Comparison of ENCODE assay signal across 8 cellular contexts in the genomic region with DNA sequence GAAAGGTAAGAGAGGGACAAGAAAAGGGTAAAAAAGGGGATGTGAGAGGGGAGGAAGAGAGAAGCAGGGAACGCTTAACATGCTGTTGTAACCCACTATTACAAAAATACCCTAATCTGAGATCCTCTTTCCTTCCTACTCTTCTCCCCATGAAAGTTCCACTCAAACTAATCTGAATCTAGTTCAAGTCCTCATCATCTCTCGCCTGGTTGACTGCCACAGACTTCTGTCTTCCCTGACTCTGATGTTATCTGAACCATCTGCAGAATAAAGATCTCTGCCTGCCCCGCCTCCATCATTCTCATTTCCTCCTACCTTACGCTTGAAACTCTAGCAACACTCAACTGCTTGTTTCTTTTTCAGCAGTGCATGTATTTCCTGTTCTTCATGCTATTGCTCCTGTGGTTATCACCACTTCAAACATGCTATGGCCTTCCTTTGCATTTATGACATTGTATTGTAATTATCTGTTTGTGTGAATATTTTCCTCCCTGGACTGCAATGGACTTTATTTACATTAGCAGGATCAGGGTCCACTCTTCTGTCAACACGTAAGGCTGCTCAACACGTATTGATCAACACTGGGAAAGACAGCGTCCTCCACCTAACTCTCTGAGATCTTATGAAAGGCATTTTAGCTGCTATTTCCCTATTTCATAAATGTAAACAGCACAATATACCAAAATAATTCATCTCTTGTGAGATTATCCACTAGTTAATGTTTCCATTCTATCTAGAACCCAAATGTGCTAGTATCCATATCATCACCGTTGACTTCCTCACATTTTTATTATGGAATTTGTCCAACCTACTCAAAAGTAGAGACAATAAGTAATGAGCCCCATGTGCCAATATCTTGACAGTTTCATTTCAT.
DNase-seq lines count a peak whose midpoint lies in the region; ATAC-seq and TF ChIP-seq lines count a peak whose summit lies in the region.

No MANE protein-coding gene starts in this region.

- H3K4me1 ChIP-seq in mesendoderm (ENCODE audit: control insufficient read depth, low read depth, low read length) (no peaks in the 10 kb centered on the region), testis (no peaks in the 10 kb centered on the region)

- H3K27me3 ChIP-seq in mesendoderm (ENCODE audit: insufficient read depth, low read length, poor library complexity) (no peaks in the 10 kb centered on the region), testis (no peaks in the 10 kb centered on the region)

- no peak overlapping the region for H3K56ac ChIP-seq in mesendoderm (ENCODE audit: low read length)

- no peaks in the 10 kb centered on the region for H3K79me2 ChIP-seq in mesendoderm (ENCODE audit: control insufficient read depth, insufficient read depth, low read length)

- no peaks in the 10 kb centered on the region for H3K9me3 ChIP-seq in testis

- intact Hi-C loops in testis (cut with DNase I; ENCODE audit: low total_unique reads), result no loop called here

- no peak for TF ChIP-seq CTCF in testis (IDR thresholded peaks at IDR 0.05)

- no peak overlapping the region for H2BK5ac ChIP-seq in mesendoderm (ENCODE audit: low read length)

- H3K79me1 ChIP-seq in mesendoderm (ENCODE audit: low read length), result no peaks in the 10 kb centered on the region

- no peak overlapping the region for H3K23ac ChIP-seq in mesendoderm (ENCODE audit: low read length)

- no peak overlapping the region for H4K5ac ChIP-seq in mesendoderm (ENCODE audit: low read length)

- H3K18ac ChIP-seq in mesendoderm (ENCODE audit: low read length), result no peak overlapping the region

- WGBS in mesendoderm (ENCODE audit: extremely low coverage, insufficient coverage, low lambda C conversion rate), result no CpG with 5 or more reads among the region's 8 CpGs
- 86 to 87% methylated on average over 8 of the region's 8 CpGs for WGBS in testis, 2 donors

- no peak for TF ChIP-seq POLR2A in testis (IDR thresholded peaks at IDR 0.05)

- peak; percentile 49 for DNase-seq in activated CD4-positive, alpha-beta T cell treated with anti-CD3 and anti-CD28 coated beads for 48 hours
- peak; percentile 4 for DNase-seq in mesendoderm
- DNase-seq in NCI-H146 (lab: John Stamatoyannopoulos, UW), result no peak
- DNase-seq in testis, result no peak
- DNase-seq in COLO668 (lab: John Stamatoyannopoulos, UW; ENCODE audit: unreplicated experiment), result no peak
- no peak for DNase-seq in NCI-H128 (lab: John Stamatoyannopoulos, UW; ENCODE audit: unreplicated experiment)

- H3K4me2 ChIP-seq in mesendoderm (ENCODE audit: low read length), result no peak overlapping the region

- H3K4ac ChIP-seq in mesendoderm (ENCODE audit: low read depth, low read length), result no peak overlapping the region

- H3K27ac ChIP-seq in mesendoderm (ENCODE audit: low read depth, low read length), result no peak overlapping the region
- H3K27ac ChIP-seq in testis, result no peak overlapping the region

- H3K4me3 ChIP-seq in mesendoderm (ENCODE audit: low read length) (no peak overlapping the region), testis (no peak overlapping the region)

- no peak overlapping the region for H2BK15ac ChIP-seq in mesendoderm (replicated peaks; ENCODE audit: low read depth)

- no peaks in the 10 kb centered on the region for H3K36me3 ChIP-seq in mesendoderm (ENCODE audit: control insufficient read depth, insufficient read depth, low read length)
- H3K36me3 ChIP-seq in testis (ENCODE audit: low read depth, missing control alignments), result no peaks in the 10 kb centered on the region

- no peak overlapping the region for H2AK5ac ChIP-seq in mesendoderm (ENCODE audit: low read length)

- no peak overlapping the region for H3K9ac ChIP-seq in mesendoderm (ENCODE audit: low read length)

- H4K8ac ChIP-seq in mesendoderm (ENCODE audit: low read depth, low read length), result no peak overlapping the region

- H2BK120ac ChIP-seq in mesendoderm (ENCODE audit: low read depth, low read length), result no peak overlapping the region

- ATAC-seq in GM19328 (IDR thresholded peaks at IDR 0.05; ENCODE audit: unreplicated experiment) (peak; percentile 96), HG03342 (IDR thresholded peaks at IDR 0.05; ENCODE audit: unreplicated experiment) (peak; percentile 95)

Comparison
In these comparisons a context has a peak if more than half of its experiments do, and no peak if none do; other contexts are left out.
1. DNase-seq: peak in activated CD4-positive, alpha-beta T cell treated with anti-CD3 and anti-CD28 coated beads for 48 hours (single experiment) and mesendoderm (single experiment); none in NCI-H146 (single experiment), testis (single experiment), COLO668 (single experiment) and NCI-H128 (single experiment).